23 cellular contexts compared by ENCODE assay signal in the genomic region with DNA sequence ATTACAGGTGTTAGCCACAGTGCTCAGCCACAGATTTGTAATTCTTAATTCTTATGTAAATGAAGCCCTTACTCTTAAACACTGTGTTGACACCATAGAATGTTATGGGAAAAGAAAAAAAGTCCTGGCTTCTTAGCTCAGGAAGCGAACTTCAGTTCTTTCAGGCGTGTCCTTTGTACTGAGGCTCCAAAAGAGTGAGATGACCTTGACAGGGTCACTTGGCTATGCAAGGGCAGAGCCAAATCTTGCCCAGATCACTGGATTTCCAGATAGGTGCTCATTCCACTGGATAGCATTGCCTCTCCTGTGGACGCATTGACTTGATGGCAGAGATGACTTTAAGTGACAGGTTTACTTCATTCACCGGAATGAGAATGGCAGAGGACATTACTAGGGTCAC. TPM values are rescaled to one million over a fixed set of nuclear protein-coding genes. Genes with fewer than 3 reads are reported as not detected.
A peak's percentile ranks its signal among the peaks of the same experiment; 100 is the strongest.
DNase-seq lines count a peak whose midpoint lies in the region; ATAC-seq and TF ChIP-seq lines count a peak whose summit lies in the region.
"Had no signal": no experiment of that assay in that cellular context is flagged by ENCODE, and none has a peak within 500 bp of the region (broad histone marks: within the 10 kb centered on the region; RNA-seq: fewer than 3 reads in every experiment).

No MANE protein-coding gene starts in this region.

- H3K27me3 ChIP-seq in Loucy (ENCODE audit: insufficient read depth, low read length, poor library complexity, severe bottlenecking), result no peaks in the 10 kb centered on the region
- H3K27me3 ChIP-seq in endodermal cell (ENCODE audit: control insufficient read depth, insufficient read depth, low read length, poor library complexity, severe bottlenecking), result no peaks in the 10 kb centered on the region
- no peaks in the 10 kb centered on the region for H3K27me3 ChIP-seq in stomach
- H3K27me3 ChIP-seq: ascending aorta, neural progenitor cell had no signal

- H3K4me1 ChIP-seq in Loucy (ENCODE audit: insufficient read depth, low read length, poor library complexity, severe bottlenecking), result peaks cover 67% of the 10 kb centered on the region
- no peaks in the 10 kb centered on the region for H3K4me1 ChIP-seq in endodermal cell (ENCODE audit: control insufficient read depth, insufficient read depth, low read length)
- H3K4me1 ChIP-seq in stomach, result peaks cover 39 to 93% (median 57%) of the 10 kb centered on the region in 4 donors

- no peaks in the 10 kb centered on the region for H3K36me3 ChIP-seq in Loucy (ENCODE audit: insufficient read depth, low read length)
- H3K36me3 ChIP-seq in endodermal cell (ENCODE audit: control insufficient read depth, insufficient read depth, low read length), result no peaks in the 10 kb centered on the region
- no peaks in the 10 kb centered on the region for H3K36me3 ChIP-seq in stomach
- H3K36me3 ChIP-seq: ascending aorta, neural progenitor cell had no signal

- H3K9me3 ChIP-seq in Loucy (ENCODE audit: insufficient read depth, low read depth, low read length) (no peaks in the 10 kb centered on the region), endodermal cell (ENCODE audit: control insufficient read depth, low read length) (no peaks in the 10 kb centered on the region), stomach (no peaks in the 10 kb centered on the region)
- H3K9me3 ChIP-seq: ascending aorta, mucosa of descending colon had no signal

- H3K9me3 Mint-ChIP-seq in activated CD8-positive, alpha-beta memory T cell treated with anti-CD3 and anti-CD28 coated beads, Interleukin-2, amount 10 ng/mL, durations not matched to agents 7 days and 5 days (ENCODE audit: low read depth), result no peaks in the 10 kb centered on the region
- H3K9me3 Mint-ChIP-seq in endodermal cell, result no peaks in the 10 kb centered on the region
- H3K9me3 Mint-ChIP-seq: activated T-cell treated with anti-CD3 and anti-CD28 coated beads, Interleukin-2, amount 50 U/mL, for 72 hours; neural progenitor cell had no signal

- peaks cover 32% of the 10 kb centered on the region for H4K20me1 ChIP-seq in Loucy (ENCODE audit: insufficient read depth, low read length, poor library complexity, severe bottlenecking)

- CTCF ChIA-PET in activated CD8-positive, alpha-beta memory T cell treated with anti-CD3 and anti-CD28 coated beads, Interleukin-2, amount 10 ng/mL, durations not matched to agents 7 days and 5 days (lab: Charles Lee), result no interaction called here

- TF ChIP-seq EP300 in stomach (IDR thresholded peaks at IDR 0.05), result no peak

- H3K27ac ChIP-seq in endodermal cell (ENCODE audit: low read depth, low read length) (no peak overlapping the region), stomach (peak overlapping the region in 3 of 5 donors; percentile 0 to 43 (median 39))
- H3K27ac ChIP-seq: ascending aorta, GM23248, neural progenitor cell had no signal

- no peaks in the 10 kb centered on the region for H3F3A ChIP-seq in Loucy (ENCODE audit: low read depth)

- H3K9me2 ChIP-seq in Loucy (replicated peaks; ENCODE audit: low read depth, low read length), result no peaks in the 10 kb centered on the region

- peak overlapping the region; percentile 12 for H3K27ac Mint-ChIP-seq in activated CD8-positive, alpha-beta memory T cell treated with anti-CD3 and anti-CD28 coated beads, Interleukin-2, amount 10 ng/mL, durations not matched to agents 7 days and 5 days
- peak overlapping the region; percentile 67 for H3K27ac Mint-ChIP-seq in endodermal cell
- H3K27ac Mint-ChIP-seq: neural progenitor cell had no signal

- H3K4me3 Mint-ChIP-seq in activated CD8-positive, alpha-beta memory T cell treated with anti-CD3 and anti-CD28 coated beads, Interleukin-2, amount 10 ng/mL, durations not matched to agents 7 days and 5 days, result no peak overlapping the region
- H3K4me3 Mint-ChIP-seq in endodermal cell, result no peak overlapping the region
- H3K4me3 Mint-ChIP-seq: neural progenitor cell had no signal

- peaks cover 77% of the 10 kb centered on the region for H3K4me1 Mint-ChIP-seq in activated CD8-positive, alpha-beta memory T cell treated with anti-CD3 and anti-CD28 coated beads, Interleukin-2, amount 10 ng/mL, durations not matched to agents 7 days and 5 days
- H3K4me1 Mint-ChIP-seq in endodermal cell, result peaks cover 12% of the 10 kb centered on the region

- no peak for TF ChIP-seq CTCF in Loucy (conservative IDR thresholded peaks at IDR 0.05; ENCODE audit: low read length)
- no peak for TF ChIP-seq CTCF in endodermal cell (conservative IDR thresholded peaks at IDR 0.05)
- no peak for TF ChIP-seq CTCF in stomach (IDR thresholded peaks at IDR 0.05)

- WGBS in endodermal cell (ENCODE audit: insufficient coverage in 1 of 2, insufficient read length in 1 of 2), 2 experiments, result 93 to 95% methylated on average over 4 of the region's 4 CpGs
- WGBS in stomach, 5 donors, result 65 to 85% (median 78%) methylated on average over 4 of the region's 4 CpGs

- H3K4me2 ChIP-seq in Loucy (ENCODE audit: low read depth, low read length, poor library complexity, severe bottlenecking), result peak overlapping the region; percentile 100
- H3K4me2 ChIP-seq: neural progenitor cell had no signal

- H3K79me2 ChIP-seq in Loucy (ENCODE audit: insufficient read depth, low read length), result peaks cover 99% of the 10 kb centered on the region

- H3K9ac ChIP-seq in Loucy (ENCODE audit: low read depth, low read length, poor library complexity, severe bottlenecking), result peak overlapping the region; percentile 1
- no peak overlapping the region for H3K9ac ChIP-seq in endodermal cell (ENCODE audit: extremely low read depth, low read length, poor library complexity, severe bottlenecking)
- H3K9ac ChIP-seq: GM23248, neural progenitor cell had no signal

- no peak for TF ChIP-seq POLR2A in stomach (IDR thresholded peaks at IDR 0.05)

- DNase-seq in activated CD8-positive, alpha-beta memory T cell treated with anti-CD3 and anti-CD28 coated beads, Interleukin-2, amount 10 ng/mL, durations not matched to agents 7 days and 5 days, result no peak
- DNase-seq in activated CD8-positive, alpha-beta memory T cell treated with anti-CD3 and anti-CD28 coated beads for 24 hours, result no peak
- DNase-seq in endodermal cell, result no peak
- no peak for DNase-seq in stomach
- no peak for DNase-seq in stimulated activated naive CD8-positive, alpha-beta T cell treated with anti-CD3 and anti-CD28 coated beads, Interleukin-15, Interleukin-2, amounts not matched to agents 100 U/mL and 50 U/mL, for 24 hours
- DNase-seq in pons (ENCODE audit: low spot score), result no peak
- no peak for DNase-seq in dermis blood vessel endothelial cell
- DNase-seq: activated CD4-positive, CD25-positive, alpha-beta regulatory T cell treated with anti-CD3 and anti-CD28 coated beads, Interleukin-2, amount 50 U/mL, for 72 hours; activated naive CD4-positive, alpha-beta T cell treated with anti-CD3 and anti-CD28 coated beads, Interleukin-2, amount 50 U/mL, for 16 hours; activated T-cell treated with anti-CD3 and anti-CD28 coated beads, Interleukin-2, amount 50 U/mL, for 72 hours; DND-41; erythroblast; foreskin fibroblast; GM23248; KBM-7; mucosa of descending colon; NCI-H187; stimulated activated CD4-positive, alpha-beta T cell treated with anti-CD3 and anti-CD28 coated beads, Interleukin-2, amount 100 ng/mL, for 24 hours; stimulated activated naive CD4-positive, alpha-beta T cell had no signal

- no peaks in the 10 kb centered on the region for H3K27me3 Mint-ChIP-seq in activated CD8-positive, alpha-beta memory T cell treated with anti-CD3 and anti-CD28 coated beads, Interleukin-2, amount 10 ng/mL, durations not matched to agents 7 days and 5 days
- H3K27me3 Mint-ChIP-seq in endodermal cell (ENCODE audit: insufficient read depth), result no peaks in the 10 kb centered on the region

- peak overlapping the region; percentile 15 for H3K4me3 ChIP-seq in Loucy (ENCODE audit: low read length, poor library complexity, severe bottlenecking)
- H3K4me3 ChIP-seq in endodermal cell (ENCODE audit: low read length), result no peak overlapping the region
- H3K4me3 ChIP-seq in stomach, result no peak overlapping the region
- H3K4me3 ChIP-seq: ascending aorta, GM23248, mucosa of descending colon, neural progenitor cell, skin epidermis had no signal

- H3K36me3 Mint-ChIP-seq in activated CD8-positive, alpha-beta memory T cell treated with anti-CD3 and anti-CD28 coated beads, Interleukin-2, amount 10 ng/mL, durations not matched to agents 7 days and 5 days, result peaks cover 33% of the 10 kb centered on the region
- H3K36me3 Mint-ChIP-seq in endodermal cell (ENCODE audit: low read depth), result no peaks in the 10 kb centered on the region

- intact Hi-C loops in stomach (cut with DNase I; ENCODE audit: low total_unique reads), result no loop called here

- no peak overlapping the region for H2AFZ ChIP-seq in Loucy (ENCODE audit: low read length)
- H2AFZ ChIP-seq: GM23248, neural progenitor cell had no signal

- no peak for ATAC-seq in activated CD8-positive, alpha-beta memory T cell treated with anti-CD3 and anti-CD28 coated beads, Interleukin-2, amount 10 ng/mL, durations not matched to agents 7 days and 5 days
- no peak for ATAC-seq in stimulated activated naive CD8-positive, alpha-beta T cell treated with anti-CD3 and anti-CD28 coated beads, Interleukin-15, Interleukin-2, amounts not matched to agents 100 U/mL and 50 U/mL, for 24 hours
- ATAC-seq: activated T-cell treated with anti-CD3 and anti-CD28 coated beads, Interleukin-2, amount 50 U/mL, for 72 hours; mucosa of descending colon had no signal

RNA-seq across cellular contexts. Expression of a gene that starts 4.8 kb away (rescaled TPM):
- total RNA-seq in activated CD8-positive, alpha-beta memory T cell treated with anti-CD3 and anti-CD28 coated beads, Interleukin-2, amount 10 ng/mL, durations not matched to agents 7 days and 5 days, result 10 to 100 TPM; 71.1 to 91.2 TPM
- total RNA-seq in endodermal cell (10 to 100 TPM; 43.6 to 59.0 TPM), stomach (10 to 100 TPM; 23.3 to 76.4 (median 53.8) TPM), dermis blood vessel endothelial cell (19.2 and 29.5 TPM in 2 replicates)
- polyA plus RNA-seq in endodermal cell (2013, experiment 1 of 2), result 55.3 TPM
- 47.4 TPM for polyA plus RNA-seq in endodermal cell (2013, experiment 2 of 2)
- polyA plus RNA-seq in stomach, result 10 to 100 TPM; 33.6 to 46.6 (median 35.2) TPM

RNA-seq across cellular contexts. Expression of a gene that starts 30.8 kb away (rescaled TPM):
- total RNA-seq in activated CD8-positive, alpha-beta memory T cell treated with anti-CD3 and anti-CD28 coated beads, Interleukin-2, amount 10 ng/mL, durations not matched to agents 7 days and 5 days, result 1 to 10 TPM; 2.1 to 5.3 TPM
- total RNA-seq in endodermal cell (10 to 100 TPM in 1 of 2 donors, 1 to 10 TPM in 1; 8.0 to 12.0 TPM), stomach (1 to 10 TPM in 4 of 5 donors, under 1 TPM in 1; 0.45 to 4.7 (median 3.9) TPM), dermis blood vessel endothelial cell (0.28 and 0.34 TPM in 2 replicates)
- polyA plus RNA-seq in endodermal cell (2013, experiment 1 of 2), result 27.7 TPM
- 24.1 TPM for polyA plus RNA-seq in endodermal cell (2013, experiment 2 of 2)
- 1 to 10 TPM in 2 of 3 donors, under 1 TPM in 1; 0.63 to 2.2 (median 1.2) TPM for polyA plus RNA-seq in stomach
- total RNA-seq: GM23248 had no signal
